ENCODE assay signal across 31 cellular contexts in genomic region chr18:5825663-5826062, GRCh38.
DNase-seq lines count a peak whose midpoint lies in the region; ATAC-seq, FAIRE-seq and TF ChIP-seq lines count a peak whose summit lies in the region.
"Had no signal": no experiment of that assay in that cellular context is flagged by ENCODE, and none has a peak within 500 bp of the region (broad histone marks: within the 10 kb centered on the region; RNA-seq: fewer than 3 reads in every experiment).

No MANE protein-coding gene starts in this region.

- FAIRE-seq in HepG2 (lab: Jason Lieb, UNC): no peak
- FAIRE-seq: A204.1, A549, D721Med had no signal

- no peak for TF ChIP-seq CTCF in HepG2 (CRISPR knock-in tag; IDR thresholded peaks at IDR 0.05)
- no peak for TF ChIP-seq CTCF in right lobe of liver (IDR thresholded peaks at IDR 0.05)
- no peak for TF ChIP-seq CTCF in IMR-90 (conservative IDR thresholded peaks at IDR 0.05; ENCODE audit: low read depth, low read length)

- H4K20me1 ChIP-seq in HepG2 (ENCODE audit: insufficient read depth, low read length): no peaks in the 10 kb centered on the region
- H4K20me1 ChIP-seq in IMR-90 (ENCODE audit: insufficient read depth, low read length): no peaks in the 10 kb centered on the region
- H4K20me1 ChIP-seq: BLaER1; BLaER1 treated with 17β-estradiol and CSF1 and Interleukin-3, amounts not matched to agents 10 nM and 100 nM had no signal

- no peak overlapping the region for H3K4ac ChIP-seq in IMR-90 (ENCODE audit: low read depth, low read length)

- H3K18ac ChIP-seq in IMR-90 (ENCODE audit: low read depth, low read length): no peak overlapping the region

- no peak for TF ChIP-seq RAD21 in HepG2 (CRISPR knock-in tag; IDR thresholded peaks at IDR 0.05)
- no peak for TF ChIP-seq RAD21 in IMR-90 (IDR thresholded peaks at IDR 0.05; ENCODE audit: low read length)

- no peaks in the 10 kb centered on the region for H3K9me1 ChIP-seq in IMR-90 (ENCODE audit: insufficient read depth, low read length)

- H3K4me3 ChIP-seq in HepG2 (replicated peaks in 1 of 3; ENCODE audit: insufficient read depth in 1 of 3, low read depth in 2 of 3, low read length in 3 of 3) (no peak overlapping the region), right lobe of liver (no peak overlapping the region), IMR-90 (ENCODE audit: insufficient read depth, low read depth, low read length) (no peak overlapping the region)
- H3K4me3 ChIP-seq: A549; BLaER1; BLaER1 treated with 17β-estradiol and CSF1 and Interleukin-3, amounts not matched to agents 10 nM and 100 nM had no signal

- H3K23ac ChIP-seq in IMR-90 (ENCODE audit: low read depth, low read length): no peak overlapping the region

- H3K36me3 ChIP-seq in HepG2 (replicated peaks in 1 of 2; ENCODE audit: control insufficient read depth in 1 of 2, insufficient read depth in 2 of 2, low read length in 2 of 2) (no peaks in the 10 kb centered on the region), right lobe of liver (no peaks in the 10 kb centered on the region), IMR-90 (ENCODE audit: control insufficient read depth, insufficient read depth, low read length) (no peaks in the 10 kb centered on the region)
- H3K36me3 ChIP-seq: BE2C; BLaER1; BLaER1 treated with 17β-estradiol and CSF1 and Interleukin-3, amounts not matched to agents 10 nM and 100 nM had no signal

- POLR2A ChIA-PET in HepG2 (lab: Yijun Ruan, JAX) (no interaction called here), IMR-90 (lab: Charles Lee; ENCODE audit: unreplicated experiment) (no interaction called here)

- H2BK20ac ChIP-seq in IMR-90 (ENCODE audit: low read depth, low read length): no peak overlapping the region

- no peak overlapping the region for H2BK120ac ChIP-seq in IMR-90 (ENCODE audit: low read depth, low read length)

- H3K4me2 ChIP-seq in HepG2 (ENCODE audit: low read depth, low read length) (no peak overlapping the region), IMR-90 (ENCODE audit: low read depth, low read length) (no peak overlapping the region)
- H3K4me2 ChIP-seq: A549, BLaER1 had no signal

- H2AK9ac ChIP-seq in IMR-90 (replicated peaks; ENCODE audit: low read depth, low read length, poor library complexity): no peak overlapping the region

- no peaks in the 10 kb centered on the region for H3K9me3 ChIP-seq in HepG2 (ENCODE audit: low read length)
- no peaks in the 10 kb centered on the region for H3K9me3 ChIP-seq in right lobe of liver
- H3K9me3 ChIP-seq in IMR-90 (ENCODE audit: control insufficient read depth, insufficient read depth, low read length): no peaks in the 10 kb centered on the region
- H3K9me3 ChIP-seq: A549, BE2C, BLaER1, Caco-2 had no signal

- H4K5ac ChIP-seq in IMR-90 (ENCODE audit: low read depth, low read length): no peak overlapping the region

- TF ChIP-seq POLR2A in HepG2 (IDR thresholded peaks at IDR 0.05; ENCODE audit: insufficient read depth in 1 of 2, low read depth in 2 of 2, low read length in 2 of 2) (no peak), right lobe of liver (IDR thresholded peaks at IDR 0.05) (no peak), IMR-90 (IDR thresholded peaks at IDR 0.05; ENCODE audit: low read depth, low read length) (no peak)

- H4K91ac ChIP-seq in IMR-90 (ENCODE audit: insufficient read depth, low read depth, low read length): no peak overlapping the region

- H2BK15ac ChIP-seq in IMR-90 (ENCODE audit: low read depth, low read length): no peak overlapping the region

- BruUV-seq in HepG2 (replicated peaks; lab: Mats Ljungman, UMichigan): no TSS peak
- BruUV-seq in IMR-90 (replicated peaks; lab: Mats Ljungman, UMichigan): no TSS peak

- H3K56ac ChIP-seq in IMR-90 (ENCODE audit: extremely low read depth, insufficient read depth, low read length): no peak overlapping the region

- no peaks in the 10 kb centered on the region for H3K79me2 ChIP-seq in HepG2 (ENCODE audit: insufficient read depth, low read length)

- no peak overlapping the region for H2BK5ac ChIP-seq in IMR-90 (ENCODE audit: low read depth, low read length, poor library complexity, severe bottlenecking)

- 1% methylated on average over 4 of the region's 4 CpGs for WGBS in HepG2 (ENCODE audit: low lambda C conversion rate)
- WGBS in right lobe of liver (ENCODE audit: insufficient coverage, low coverage, low lambda C conversion rate, missing lambda C conversion rate): 43% methylated on average over 4 of the region's 4 CpGs
- WGBS in IMR-90 (ENCODE audit: extremely low coverage in 2 of 2, insufficient read length in 1 of 2), 2 experiments: 38% methylated on average over 2 of the region's 4 CpGs; no CpG with 5 or more reads in 1 of the 2 experiments

- H3K4me1 ChIP-seq in HepG2 (ENCODE audit: insufficient read depth, low read length): no peaks in the 10 kb centered on the region
- no peaks in the 10 kb centered on the region for H3K4me1 ChIP-seq in right lobe of liver
- H3K4me1 ChIP-seq in IMR-90 (ENCODE audit: control insufficient read depth, insufficient read depth, low read length): no peaks in the 10 kb centered on the region
- H3K4me1 ChIP-seq: A549, BE2C, BLaER1, Caco-2 had no signal

- H2AFZ ChIP-seq in HepG2 (ENCODE audit: low read length): no peak overlapping the region
- no peak overlapping the region for H2AFZ ChIP-seq in IMR-90 (replicated peaks; ENCODE audit: low read length, poor library complexity)

- no peak overlapping the region for H3K14ac ChIP-seq in IMR-90 (replicated peaks; ENCODE audit: low read depth, low read length)

- H3K27ac ChIP-seq in HepG2 (ENCODE audit: extremely low read length, insufficient read depth, low read length) (no peak overlapping the region), right lobe of liver (no peak overlapping the region), IMR-90 (ENCODE audit: insufficient read depth, low read length) (no peak overlapping the region)
- H3K27ac ChIP-seq: 22Rv1; A549; BLaER1; BLaER1 treated with 17β-estradiol and CSF1 and Interleukin-3, amounts not matched to agents 10 nM and 100 nM; C4-2B had no signal

- ATAC-seq in HepG2 (no peak), right lobe of liver (no peak), IMR-90 (ENCODE audit: low read depth) (no peak)
- ATAC-seq: A549; CD8-positive, alpha-beta T cell had no signal

- H4K8ac ChIP-seq in IMR-90 (ENCODE audit: low read depth in 2 of 2, low read length in 2 of 2): no peak overlapping the region

- no peak for DNase-seq in HepG2 (ENCODE audit: low spot score)
- no peak for DNase-seq in right lobe of liver
- no peak for DNase-seq in IMR-90
- no peak for DNase-seq in activated CD4-positive, alpha-beta T cell treated with anti-CD3 and anti-CD28 coated beads for 4 hours
- DNase-seq: 8988T; ACHN; AML-193; BE2C; C1 segment of cervical spinal cord; Caco-2; Calu3; CD4-positive, alpha-beta memory T cell; CD4-positive, alpha-beta T cell; CD4-positive, CD25-positive, alpha-beta regulatory T cell; CD8-positive, alpha-beta memory T cell; CD8-positive, alpha-beta T cell; COR-L47; DMS 273 treated with DMSO at 0.1 percent for 48 hours; DMS153; DMS53; DMS79; DMS79 treated with DMSO at 0.1 percent for 48 hours; DND-41; EL had no signal

- intact Hi-C loops in HepG2 (cut with micrococcal nuclease; ENCODE audit: unreplicated experiment): no loop called here
- intact Hi-C loops in right lobe of liver (cut with DNase I): no loop called here
- intact Hi-C loops in IMR-90 (cut with micrococcal nuclease): no loop called here

- dilution Hi-C loops in IMR-90 (cut with HindIII; ENCODE audit: low sequenced_read_pairs, unreplicated experiment): no loop called here

- H2AK5ac ChIP-seq in IMR-90 (ENCODE audit: low read depth, low read length): no peak overlapping the region

- H3K27me3 ChIP-seq in HepG2 (ENCODE audit: control insufficient read depth in 1 of 2, insufficient read depth in 2 of 2, low read length in 2 of 2) (peaks cover 0 to 5% of the 10 kb centered on the region in 2 experiments; a peak in 1 of 5 replicates), right lobe of liver (no peaks in the 10 kb centered on the region), IMR-90 (ENCODE audit: control insufficient read depth, insufficient read depth, low read length) (no peaks in the 10 kb centered on the region)
- H3K27me3 ChIP-seq: BE2C; BLaER1; BLaER1 treated with 17β-estradiol and CSF1 and Interleukin-3, amounts not matched to agents 10 nM and 100 nM had no signal

- TF ChIP-seq EP300 in HepG2 (IDR thresholded peaks at IDR 0.05; ENCODE audit: low read depth in 2 of 2, low read length in 2 of 2): no peak
- TF ChIP-seq EP300 in HepG2 (CRISPR knock-in tag; IDR thresholded peaks at IDR 0.05; ENCODE audit: borderline replicate concordance): no peak

- H3K9ac ChIP-seq in HepG2 (ENCODE audit: insufficient read depth, low read depth, low read length) (no peak overlapping the region), IMR-90 (ENCODE audit: low read depth, low read length) (no peak overlapping the region)
- H3K9ac ChIP-seq: BLaER1; BLaER1 treated with 17β-estradiol and CSF1 and Interleukin-3, amounts not matched to agents 10 nM and 100 nM had no signal

- H3K79me1 ChIP-seq in IMR-90 (ENCODE audit: low read depth in 1 of 2, low read length in 2 of 2): no peaks in the 10 kb centered on the region

- CTCF ChIA-PET in HepG2 (lab: Yijun Ruan, JAX; ENCODE audit: low intra/inter-chr PET ratio, low total read pairs) (no interaction called here), IMR-90 (lab: Yijun Ruan, JAX) (interaction anchor here (1.3 kb wide), 1 partner anchor 10 kb away, joined by 3 read pairs; no protein-coding TSS in a partner anchor)

- in situ Hi-C loops in HepG2 (cut with HindIII; ENCODE audit: extremely low pct_ligation_motif_present, low pct_unique_long_range_greater_than_20kb): no loop called here
- in situ Hi-C loops in IMR-90 (cut with MboI; ENCODE audit: low sequenced_read_pairs): no loop called here

TF ChIP-seq in HepG2, 621 proteins besides CTCF, POLR2A, EP300 and RAD21 (continues in another document):
- no peak for TF ChIP-seq ZNF761 (CRISPR knock-in tag; conservative IDR thresholded peaks at IDR 0.05)
- TF ChIP-seq ZNF543 (CRISPR knock-in tag; IDR thresholded peaks at IDR 0.05): no peak

TF ChIP-seq in IMR-90, 13 proteins besides CTCF, POLR2A, EP300 and RAD21:
- no peak for TF ChIP-seq SMC3 (IDR thresholded peaks at IDR 0.05; ENCODE audit: low read depth, low read length)
- TF ChIP-seq MAFK (IDR thresholded peaks at IDR 0.05; ENCODE audit: low read depth, low read length): peak; percentile 33; the same call in 1 of the 2 replicates
